In the genomic region with DNA sequence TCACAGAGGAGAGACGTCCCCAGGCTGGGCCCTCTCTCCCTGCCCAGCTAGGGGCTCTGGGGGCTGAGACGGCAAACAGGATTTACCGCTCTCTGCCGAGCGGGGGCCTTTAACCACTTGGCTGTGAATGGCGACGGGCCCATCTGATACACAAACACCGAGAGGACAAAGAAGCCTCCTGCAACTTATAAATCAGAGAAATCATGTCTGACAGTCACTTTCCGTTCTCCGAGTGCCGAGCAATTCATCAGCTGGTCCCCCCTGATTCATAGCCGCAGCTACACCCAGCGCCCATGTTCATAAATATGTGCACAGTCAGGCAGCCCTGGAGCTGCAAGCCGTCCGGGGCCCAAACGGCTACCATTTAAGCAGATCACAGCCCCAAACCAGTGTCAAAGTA, we compare ENCODE assay signal across 10 cellular contexts.
DNase-seq lines count a peak whose midpoint lies in the region; ATAC-seq lines count a peak whose summit lies in the region.
"Had no signal": no experiment of that assay in that cellular context is flagged by ENCODE, and none has a peak within 500 bp of the region (broad histone marks: within the 10 kb centered on the region; RNA-seq: fewer than 3 reads in every experiment).

No MANE protein-coding gene starts in this region.

- peak overlapping the region; percentile 82 for H3K27ac Mint-ChIP-seq in activated naive CD8-positive, alpha-beta T cell treated with anti-CD3 and anti-CD28 coated beads, Interleukin-2, amount 10 ng/mL, durations not matched to agents 7 days and 5 days

- POLR2A ChIA-PET in activated naive CD8-positive, alpha-beta T cell treated with anti-CD3 and anti-CD28 coated beads, Interleukin-2, amount 10 ng/mL, durations not matched to agents 7 days and 5 days (lab: Charles Lee), result no interaction called here

- DNase-seq in NCI-H524 (lab: John Stamatoyannopoulos, UW) (peak; percentile 22 to 51), NCI-H524 treated with DMSO at 0.1 percent for 48 hours (lab: John Stamatoyannopoulos, UW) (no peak), lung microvascular endothelial cell (ENCODE audit: low read depth in 2 of 2) (peak; percentile 20 to 26), NCI-H1930 (lab: John Stamatoyannopoulos, UW) (no peak)
- DNase-seq in activated naive CD8-positive, alpha-beta T cell treated with anti-CD3 and anti-CD28 coated beads, Interleukin-2, amount 10 ng/mL, durations not matched to agents 7 days and 5 days, result peak; percentile 45

- no peaks in the 10 kb centered on the region for H3K27me3 Mint-ChIP-seq in activated naive CD8-positive, alpha-beta T cell treated with anti-CD3 and anti-CD28 coated beads, Interleukin-2, amount 10 ng/mL, durations not matched to agents 7 days and 5 days

- peak; percentile 48 for ATAC-seq in activated naive CD8-positive, alpha-beta T cell treated with anti-CD3 and anti-CD28 coated beads, Interleukin-2, amount 10 ng/mL, durations not matched to agents 7 days and 5 days (ENCODE audit: low read depth)
- ATAC-seq in HG02642 (IDR thresholded peaks at IDR 0.05; ENCODE audit: poor library complexity, unreplicated experiment), result no peak
- no peak for ATAC-seq in HG03045 (IDR thresholded peaks at IDR 0.05; ENCODE audit: unreplicated experiment)
- ATAC-seq: A549 had no signal

- H3K9me3 Mint-ChIP-seq in activated naive CD8-positive, alpha-beta T cell treated with anti-CD3 and anti-CD28 coated beads, Interleukin-2, amount 10 ng/mL, durations not matched to agents 7 days and 5 days, result no peaks in the 10 kb centered on the region

- H3K36me3 Mint-ChIP-seq in activated naive CD8-positive, alpha-beta T cell treated with anti-CD3 and anti-CD28 coated beads, Interleukin-2, amount 10 ng/mL, durations not matched to agents 7 days and 5 days, result no peaks in the 10 kb centered on the region

- peaks cover 10% of the 10 kb centered on the region for H3K4me1 Mint-ChIP-seq in activated naive CD8-positive, alpha-beta T cell treated with anti-CD3 and anti-CD28 coated beads, Interleukin-2, amount 10 ng/mL, durations not matched to agents 7 days and 5 days

- H3K4me3 Mint-ChIP-seq in activated naive CD8-positive, alpha-beta T cell treated with anti-CD3 and anti-CD28 coated beads, Interleukin-2, amount 10 ng/mL, durations not matched to agents 7 days and 5 days, result peak overlapping the region; percentile 84

- H3K27ac ChIP-seq in temporal lobe (ENCODE audit: low read depth, low read length), result peak overlapping the region; percentile 34
- H3K27ac ChIP-seq: A549, SK-N-MC had no signal

Comparison
In these comparisons a context has a peak if more than half of its experiments do, and no peak if none do; other contexts are left out.
1. DNase-seq: peak in NCI-H524 (2 of 2), activated naive CD8-positive, alpha-beta T cell treated with anti-CD3 and anti-CD28 coated beads, Interleukin-2, amount 10 ng/mL, durations not matched to agents 7 days and 5 days (single experiment) and lung microvascular endothelial cell (2 of 2); none in NCI-H524 treated with DMSO at 0.1 percent for 48 hours (single experiment) and NCI-H1930 (0 of 2).